Comparison of ENCODE assay signal across 24 cellular contexts in the genomic region with DNA sequence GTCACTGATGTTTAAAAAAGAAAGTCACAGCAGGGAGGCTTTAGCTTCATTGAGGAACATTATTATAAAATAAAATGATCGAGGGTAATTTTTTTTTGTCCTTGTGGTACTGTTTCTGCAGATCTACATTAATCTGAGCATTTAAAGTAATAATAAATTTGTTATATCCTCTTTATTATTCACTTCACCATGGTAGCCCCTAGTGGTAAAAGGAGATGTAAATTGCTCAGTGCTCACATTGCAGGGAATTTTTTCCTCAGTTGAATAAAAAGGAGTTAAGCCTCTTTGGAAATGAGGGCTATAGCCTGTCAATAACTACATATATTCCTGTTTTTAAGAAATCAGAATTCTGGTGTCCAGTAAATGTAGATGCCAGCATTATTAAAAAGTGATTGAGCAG.
DNase-seq lines count a peak whose midpoint lies in the region; ATAC-seq, FAIRE-seq and TF ChIP-seq lines count a peak whose summit lies in the region.
"Had no signal": no experiment of that assay in that cellular context is flagged by ENCODE, and none has a peak within 500 bp of the region (broad histone marks: within the 10 kb centered on the region; RNA-seq: fewer than 3 reads in every experiment).

No MANE protein-coding gene starts in this region.

- H3K27me3 ChIP-seq in A673 (replicated peaks; ENCODE audit: insufficient read depth, low read depth, low read length, poor library complexity) (peaks cover 100% of the 10 kb centered on the region), HCT116 (ENCODE audit: insufficient read depth, low read length) (peaks cover 65% of the 10 kb centered on the region), bronchial epithelial cell (ENCODE audit: control insufficient read depth, insufficient read depth, low read length) (peaks cover 3% of the 10 kb centered on the region), vagina (no peaks in the 10 kb centered on the region)
- H3K27me3 ChIP-seq: ovary, right lobe of liver had no signal

- no peak overlapping the region for H3K27ac Mint-ChIP-seq in glutamatergic neuron (ENCODE audit: unreplicated experiment)
- no peak overlapping the region for H3K27ac Mint-ChIP-seq in T-cell
- H3K27ac Mint-ChIP-seq: activated CD4-positive, alpha-beta T cell treated with anti-CD3 and anti-CD28 coated beads, Interleukin-2, amount 10 ng/mL, durations not matched to agents 7 days and 5 days; memory B cell had no signal

- no peaks in the 10 kb centered on the region for H3K79me2 ChIP-seq in HCT116 (ENCODE audit: insufficient read depth, low read length)

- H3K4me1 Mint-ChIP-seq in glutamatergic neuron (ENCODE audit: low read depth, unreplicated experiment) (no peaks in the 10 kb centered on the region), T-cell (no peaks in the 10 kb centered on the region)
- H3K4me1 Mint-ChIP-seq: activated CD4-positive, alpha-beta T cell treated with anti-CD3 and anti-CD28 coated beads, Interleukin-2, amount 10 ng/mL, durations not matched to agents 7 days and 5 days had no signal

- RAD21 ChIA-PET in HCT116 (lab: Charles Lee; ENCODE audit: low non-redundant PET in 1 of 2, low total read pairs in 2 of 2, uncharacterized antibody in 2 of 2, unreplicated experiment in 2 of 2), result no interaction called here

- ATAC-seq in HCT116 (0 out of 2 replicates have a peak, but pooled peaks have one; percentile 44), T-cell (replicated peaks in 1 of 4) (no peak)
- ATAC-seq: gastroesophageal sphincter, right lobe of liver had no signal

- H3K9me3 ChIP-seq in A673 (ENCODE audit: low read depth, low read length, poor library complexity, severe bottlenecking) (no peaks in the 10 kb centered on the region), HCT116 (ENCODE audit: control insufficient read depth in 1 of 2, insufficient read depth in 1 of 2, low read depth in 1 of 2, low read length in 2 of 2) (no peaks in the 10 kb centered on the region), vagina (no peaks in the 10 kb centered on the region)
- H3K9me3 ChIP-seq: gastroesophageal sphincter, ovary, right lobe of liver, uterus had no signal

- no peak for TF ChIP-seq RAD21 in HCT116 (IDR thresholded peaks at IDR 0.05; ENCODE audit: low read depth)

- H3K4me2 ChIP-seq in HCT116 (ENCODE audit: low read length), result no peak overlapping the region
- H3K4me2 ChIP-seq: PC-9 had no signal

- H3K36me3 ChIP-seq in A673 (ENCODE audit: insufficient read depth, low read length, poor library complexity, severe bottlenecking) (no peaks in the 10 kb centered on the region), HCT116 (ENCODE audit: control insufficient read depth in 1 of 2, insufficient read depth in 2 of 2, low read length in 2 of 2) (no peaks in the 10 kb centered on the region), bronchial epithelial cell (ENCODE audit: control insufficient read depth, insufficient read depth, low read length) (no peaks in the 10 kb centered on the region), vagina (no peaks in the 10 kb centered on the region)
- H3K36me3 ChIP-seq: gastroesophageal sphincter, ovary, right lobe of liver, SJCRH30, uterus had no signal

- no peak overlapping the region for H2AFZ ChIP-seq in HCT116 (ENCODE audit: low read depth, low read length, poor library complexity, severe bottlenecking)
- H2AFZ ChIP-seq: PC-9 had no signal

- TF ChIP-seq CTCF in A673 (conservative IDR thresholded peaks at IDR 0.05; ENCODE audit: low read depth, low read length) (peak; percentile 24; the same call in 1 of the 2 replicates), HCT116 (IDR thresholded peaks at IDR 0.05 in 2 of 3, conservative IDR thresholded peaks at IDR 0.05 in 1 of 3; ENCODE audit: borderline replicate concordance in 1 of 3, insufficient read depth in 1 of 3, low read depth in 2 of 3, low read length in 2 of 3) (peak in 2 of 3 experiments; percentile 18 to 33; a peak in 2 of 6 replicates), bronchial epithelial cell (IDR thresholded peaks at IDR 0.05; ENCODE audit: insufficient read depth, low read length, severe bottlenecking) (no peak), glutamatergic neuron (IDR thresholded peaks at IDR 0.05; ENCODE audit: partially characterized antibody, unreplicated experiment) (peak; percentile 9), vagina (IDR thresholded peaks at IDR 0.05) (no peak), GM10266 (IDR thresholded peaks at IDR 0.05; ENCODE audit: control insufficient read depth, insufficient read depth, low read depth, missing control alignments) (no peak)

- intact Hi-C loops in A673 (cut with micrococcal nuclease; ENCODE audit: unreplicated experiment) (no loop called here), HCT116 (cut with micrococcal nuclease) (no loop called here), vagina (cut with DNase I) (no loop called here)

- TF ChIP-seq POLR2A in HCT116 (IDR thresholded peaks at IDR 0.05; ENCODE audit: borderline replicate concordance, extremely low read depth, insufficient read depth, insufficient read length) (no peak), vagina (IDR thresholded peaks at IDR 0.05) (no peak)

- H3K27ac ChIP-seq in A673 (ENCODE audit: low read depth, low read length, poor library complexity, severe bottlenecking) (no peak overlapping the region), HCT116 (ENCODE audit: low read depth, low read length) (no peak overlapping the region), vagina (no peak overlapping the region)
- H3K27ac ChIP-seq: gastroesophageal sphincter, HL-60, ovary, PC-9, right lobe of liver, SJCRH30, uterus had no signal

- H3K4me3 Mint-ChIP-seq in glutamatergic neuron (ENCODE audit: unreplicated experiment) (no peak overlapping the region), T-cell (no peak overlapping the region)
- H3K4me3 Mint-ChIP-seq: activated CD4-positive, alpha-beta T cell treated with anti-CD3 and anti-CD28 coated beads, Interleukin-2, amount 10 ng/mL, durations not matched to agents 7 days and 5 days; memory B cell had no signal

- POLR2A ChIA-PET in A673 (lab: Charles Lee; ENCODE audit: low non-redundant PET) (no interaction called here), HCT116 (lab: Charles Lee) (no interaction called here), T-cell (lab: Charles Lee) (no interaction called here)

- FAIRE-seq in bronchial epithelial cell (lab: Jason Lieb, UNC), result no peak
- FAIRE-seq: endothelial cell of umbilical vein had no signal

- H3K9me3 Mint-ChIP-seq in glutamatergic neuron (ENCODE audit: unreplicated experiment), result no peaks in the 10 kb centered on the region
- no peaks in the 10 kb centered on the region for H3K9me3 Mint-ChIP-seq in T-cell
- H3K9me3 Mint-ChIP-seq: activated CD4-positive, alpha-beta T cell treated with anti-CD3 and anti-CD28 coated beads, Interleukin-2, amount 10 ng/mL, durations not matched to agents 7 days and 5 days; memory B cell had no signal

- no peaks in the 10 kb centered on the region for H3K36me3 Mint-ChIP-seq in glutamatergic neuron (ENCODE audit: unreplicated experiment)
- H3K36me3 Mint-ChIP-seq in T-cell, result no peaks in the 10 kb centered on the region

- H3K9ac ChIP-seq in HCT116 (ENCODE audit: low read length), result no peak overlapping the region

- CTCF ChIA-PET in A673 (lab: Charles Lee), result no interaction called here
- CTCF ChIA-PET in HCT116 (lab: Charles Lee), result interaction anchor here (1.0 to 1.8 kb wide), 4 partner anchors 8 to 84 kb away, joined by 3 to 6 read pairs (median 4); no protein-coding TSS in a partner anchor
- CTCF ChIA-PET in T-cell (lab: Charles Lee), result no interaction called here

- peaks cover 6% of the 10 kb centered on the region for H3K27me3 Mint-ChIP-seq in glutamatergic neuron (ENCODE audit: unreplicated experiment)
- peaks cover 36 to 40% of the 10 kb centered on the region in 2 donors for H3K27me3 Mint-ChIP-seq in T-cell
- H3K27me3 Mint-ChIP-seq: memory B cell had no signal

- BruUV-seq in A673 (replicated peaks; lab: Mats Ljungman, UMichigan), result no TSS peak
- no TSS peak for BruUV-seq in HCT116 (replicated peaks; lab: Mats Ljungman, UMichigan)

- H4K20me1 ChIP-seq in HCT116 (ENCODE audit: insufficient read depth), result no peaks in the 10 kb centered on the region

- no peaks in the 10 kb centered on the region for H3K9me2 ChIP-seq in HCT116 (ENCODE audit: insufficient read depth)

- no peaks in the 10 kb centered on the region for H3K4me1 ChIP-seq in A673 (ENCODE audit: insufficient read depth, low read length, poor library complexity, severe bottlenecking)
- no peaks in the 10 kb centered on the region for H3K4me1 ChIP-seq in HCT116 (ENCODE audit: control insufficient read depth in 1 of 2, insufficient read depth in 2 of 2, low read length in 2 of 2)
- H3K4me1 ChIP-seq in vagina, result no peaks in the 10 kb centered on the region
- H3K4me1 ChIP-seq: gastroesophageal sphincter, right lobe of liver, SJCRH30, uterus had no signal

- no peak for DNase-seq in A673 (ENCODE audit: low spot score)
- no peak for DNase-seq in HCT116 (ENCODE audit: low read depth, low spot score)
- peak; percentile 17 for DNase-seq in bronchial epithelial cell (ENCODE audit: low read depth)
- DNase-seq in glutamatergic neuron, result no peak
- no peak for DNase-seq in NCI-H128 (lab: John Stamatoyannopoulos, UW; ENCODE audit: unreplicated experiment)
- no peak for DNase-seq in vagina (ENCODE audit: extremely low spot score in 2 of 2)
- no peak for DNase-seq in T-cell
- DNase-seq in GM10266 (ENCODE audit: extremely low spot score), result no peak
- DNase-seq: activated CD4-positive, alpha-beta T cell treated with anti-CD3 and anti-CD28 coated beads, Interleukin-2, amount 10 ng/mL, durations not matched to agents 7 days and 5 days; MM.1S; NCI-H146; NCI-H69; ovary; PC-9; right lobe of liver; SJCRH30; stimulated activated CD4-positive, alpha-beta T cell treated with anti-CD3 and anti-CD28 coated beads, Interleukin-15, amount 100 ng/mL, for 24 hours; substantia nigra; T-helper 2 cell; uterus had no signal

- H3K4me3 ChIP-seq in A673 (ENCODE audit: low read depth, low read length, poor library complexity, severe bottlenecking) (no peak overlapping the region), HCT116 (replicated peaks in 1 of 2; ENCODE audit: low read depth in 1 of 2, low read length in 2 of 2) (no peak overlapping the region), bronchial epithelial cell (ENCODE audit: low read depth, low read length) (no peak overlapping the region), vagina (no peak overlapping the region)
- H3K4me3 ChIP-seq: gastroesophageal sphincter, ovary, PC-9, right lobe of liver, SJCRH30, uterus had no signal

TF ChIP-seq in HCT116, 20 proteins besides CTCF, POLR2A, EP300 and RAD21:
- TF ChIP-seq EGR1 (IDR thresholded peaks at IDR 0.05; ENCODE audit: low read depth) (no peak), SP1 (IDR thresholded peaks at IDR 0.05; ENCODE audit: low read depth) (no peak), EZH2 (IDR thresholded peaks at IDR 0.05) (no peak), SIN3A (IDR thresholded peaks at IDR 0.05; ENCODE audit: low read depth) (no peak), TCF7L2 (IDR thresholded peaks at IDR 0.05; ENCODE audit: borderline replicate concordance, extremely low read depth, insufficient read depth, insufficient read length) (no peak), YY1 (IDR thresholded peaks at IDR 0.05; ENCODE audit: extremely low read depth, insufficient replicate concordance, low read depth, low read length) (no peak), ZFX (IDR thresholded peaks at IDR 0.05) (no peak)

Comparison
In these comparisons a context has a peak if more than half of its experiments do, and no peak if none do; other contexts are left out.
1. CTCF ChIP-seq: peak in A673 (single experiment), HCT116 (2 of 3) and glutamatergic neuron (single experiment); none in bronchial epithelial cell (single experiment), vagina (0 of 3) and GM10266 (single experiment).